ENCODE assay signal across 14 cellular contexts in the genomic region with DNA sequence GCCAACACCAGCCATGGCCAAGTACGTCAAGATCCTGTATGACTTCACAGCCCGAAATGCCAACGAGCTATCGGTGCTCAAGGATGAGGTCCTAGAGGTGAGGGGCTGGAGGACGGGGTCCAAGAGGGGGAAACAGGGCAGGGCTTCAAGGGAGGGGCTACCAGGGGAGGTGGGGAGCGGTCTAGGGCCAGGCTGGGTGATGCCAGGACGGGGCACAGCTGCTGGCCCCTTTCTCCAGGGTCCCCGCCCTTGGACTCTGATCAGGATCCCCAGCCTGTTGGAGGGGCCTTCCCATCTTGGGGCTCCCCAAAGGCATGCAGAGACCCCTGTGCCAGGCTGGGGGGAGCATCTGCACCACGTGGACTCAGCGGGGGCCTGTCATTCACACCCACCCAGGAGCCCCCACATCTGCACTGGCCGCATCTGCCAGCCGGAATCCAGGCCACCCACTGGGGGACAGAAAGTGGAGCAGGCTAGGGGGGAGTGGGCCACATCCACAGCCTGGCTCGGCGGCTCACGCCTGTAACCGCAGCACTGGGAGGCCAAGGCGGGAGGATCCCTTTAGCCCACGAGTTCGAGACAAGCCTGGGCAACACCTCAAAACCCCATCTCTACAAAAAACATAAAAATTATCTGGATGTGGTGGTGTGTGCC. TPM values are rescaled to one million over a fixed set of nuclear protein-coding genes. Genes with fewer than 3 reads are reported as not detected.
DNase-seq lines count a peak whose midpoint lies in the region; ATAC-seq and TF ChIP-seq lines count a peak whose summit lies in the region.
"Had no signal": no experiment of that assay in that cellular context is flagged by ENCODE, and none has a peak within 500 bp of the region (broad histone marks: within the 10 kb centered on the region; RNA-seq: fewer than 3 reads in every experiment).

No MANE protein-coding gene starts in this region.

- peak; percentile 25 for DNase-seq in left cardiac atrium
- DNase-seq in left ventricle myocardium superior = no peak
- DNase-seq in immature natural killer cell = no peak
- no peak for DNase-seq in SJCRH30
- no peak for DNase-seq in stimulated activated CD4-positive, alpha-beta T cell treated with anti-CD3 and anti-CD28 coated beads, Interleukin-12 subunit alpha, Interleukin-12 subunit beta, amount 100 ng/mL, for 4 hours
- DNase-seq: NCI-H187 treated with DMSO at 0.1 percent for 48 hours; Right ventricle myocardium superior; stimulated activated CD4-positive, alpha-beta T cell treated with anti-CD3 and anti-CD28 coated beads, Interleukin-2, amount 100 ng/mL, for 48 hours had no signal

- peaks cover 6 to 10% (median 6%) of the 10 kb centered on the region in 3 donors for H3K27me3 Mint-ChIP-seq in immature natural killer cell (ENCODE audit: low read depth in 3 of 3)

- H3K36me3 Mint-ChIP-seq in immature natural killer cell = no peaks in the 10 kb centered on the region

- no peak for ATAC-seq in left cardiac atrium
- no peak for ATAC-seq in left ventricle myocardium superior
- no peak for ATAC-seq in HG03196 (IDR thresholded peaks at IDR 0.05; ENCODE audit: unreplicated experiment)
- ATAC-seq in HG03457 (IDR thresholded peaks at IDR 0.05; ENCODE audit: unreplicated experiment) = no peak
- ATAC-seq: body of pancreas, right cardiac atrium had no signal

- H3K27ac ChIP-seq in VCaP = peak overlapping the region; percentile 94
- H3K27ac ChIP-seq in SJCRH30 = no peak overlapping the region
- H3K27ac ChIP-seq: BLaER1 treated with 17β-estradiol and CSF1 and Interleukin-3, amounts not matched to agents 10 nM and 100 nM had no signal

- no peaks in the 10 kb centered on the region for H3K36me3 ChIP-seq in SJCRH30
- H3K36me3 ChIP-seq: BLaER1 treated with 17β-estradiol and CSF1 and Interleukin-3, amounts not matched to agents 10 nM and 100 nM had no signal

- no peaks in the 10 kb centered on the region for H3K9me3 Mint-ChIP-seq in immature natural killer cell

- TF ChIP-seq CTCF in VCaP (conservative IDR thresholded peaks at IDR 0.05) = no peak

- H3K27me3 ChIP-seq in SJCRH30 = no peaks in the 10 kb centered on the region; the same call in 1 of the 2 replicates
- H3K27me3 ChIP-seq: body of pancreas had no signal

- intact Hi-C loops in left cardiac atrium (cut with DNase I) = loop anchor here (5.0 kb wide), 2 partner anchors 63 to 168 kb away; no protein-coding TSS in a partner anchor
- intact Hi-C loops in left ventricle myocardium superior (cut with micrococcal nuclease) = no loop called here

- no peak overlapping the region for H3K27ac Mint-ChIP-seq in immature natural killer cell

- H3K4me1 ChIP-seq in SJCRH30 = peaks cover 45% of the 10 kb centered on the region

- no peaks in the 10 kb centered on the region for H3K9me3 ChIP-seq in SJCRH30 (replicated peaks)
- H3K9me3 ChIP-seq: BLaER1 treated with 17β-estradiol and CSF1 and Interleukin-3, amounts not matched to agents 10 nM and 100 nM; body of pancreas had no signal

- peak overlapping the region in 3 of 5 donors; percentile 53 to 65 (median 59) for H3K4me3 Mint-ChIP-seq in immature natural killer cell

- H3K4me1 Mint-ChIP-seq in immature natural killer cell = peaks cover 7 to 9% of the 10 kb centered on the region in 2 donors

- no peak overlapping the region for H3K4me3 ChIP-seq in SJCRH30
- H3K4me3 ChIP-seq: body of pancreas had no signal

RNA-seq across cellular contexts. Expression of a gene that starts 18.8 kb away (rescaled TPM):
- total RNA-seq in left cardiac atrium (1 to 10 TPM; 6.5 to 8.0 TPM), left ventricle myocardium superior (3.3 TPM)
- polyA plus RNA-seq in immature natural killer cell = 10 to 100 TPM; 12.9 to 15.1 (median 15.0) TPM
- 12.7 and 18.5 TPM in 2 replicates for total RNA-seq in SJCRH30 (2014; rRNA removed; shearing (Covaris generic))

RNA-seq across cellular contexts. Expression of a gene that starts 22.4 kb away (rescaled TPM):
- total RNA-seq in left cardiac atrium = 100 to 1,000 TPM; 107 to 121 TPM
- 103 TPM for total RNA-seq in left ventricle myocardium superior
- 100 to 1,000 TPM; 163 to 189 (median 180) TPM for polyA plus RNA-seq in immature natural killer cell
- total RNA-seq in SJCRH30 (2014; rRNA removed; shearing (Covaris generic)) = 107 and 108 TPM in 2 replicates

RNA-seq across cellular contexts. Expression of a gene that starts 29.2 kb away (rescaled TPM):
- total RNA-seq in left cardiac atrium (10 to 100 TPM; 11.3 to 15.6 TPM), left ventricle myocardium superior (9.0 TPM)
- polyA plus RNA-seq in immature natural killer cell = 10 to 100 TPM; 21.3 to 32.4 (median 30.4) TPM
- 10.7 and 17.7 TPM in 2 replicates for total RNA-seq in SJCRH30 (2014; rRNA removed; shearing (Covaris generic))

RNA-seq across cellular contexts. Expression of a gene that starts 29.8 kb away (rescaled TPM):
- total RNA-seq in left cardiac atrium (10 to 100 TPM; 19.2 to 21.1 TPM), left ventricle myocardium superior (15.9 TPM)
- 10 to 100 TPM; 17.8 to 31.6 (median 18.6) TPM for polyA plus RNA-seq in immature natural killer cell
- 26.6 and 33.6 TPM in 2 replicates for total RNA-seq in SJCRH30 (2014; rRNA removed; shearing (Covaris generic))

RNA-seq across cellular contexts. Expression of a gene that starts 52.4 kb away (rescaled TPM):
- total RNA-seq in left cardiac atrium = 10 to 100 TPM; 29.8 to 43.5 TPM
- 23.1 TPM for total RNA-seq in left ventricle myocardium superior
- polyA plus RNA-seq in immature natural killer cell = 1 to 10 TPM; 5.8 to 9.7 (median 6.7) TPM
- total RNA-seq in SJCRH30 (2014; rRNA removed; shearing (Covaris generic)) = 28.9 and 39.9 TPM in 2 replicates
